Comparison of ENCODE assay signal across 27 cellular contexts in the genomic region with DNA sequence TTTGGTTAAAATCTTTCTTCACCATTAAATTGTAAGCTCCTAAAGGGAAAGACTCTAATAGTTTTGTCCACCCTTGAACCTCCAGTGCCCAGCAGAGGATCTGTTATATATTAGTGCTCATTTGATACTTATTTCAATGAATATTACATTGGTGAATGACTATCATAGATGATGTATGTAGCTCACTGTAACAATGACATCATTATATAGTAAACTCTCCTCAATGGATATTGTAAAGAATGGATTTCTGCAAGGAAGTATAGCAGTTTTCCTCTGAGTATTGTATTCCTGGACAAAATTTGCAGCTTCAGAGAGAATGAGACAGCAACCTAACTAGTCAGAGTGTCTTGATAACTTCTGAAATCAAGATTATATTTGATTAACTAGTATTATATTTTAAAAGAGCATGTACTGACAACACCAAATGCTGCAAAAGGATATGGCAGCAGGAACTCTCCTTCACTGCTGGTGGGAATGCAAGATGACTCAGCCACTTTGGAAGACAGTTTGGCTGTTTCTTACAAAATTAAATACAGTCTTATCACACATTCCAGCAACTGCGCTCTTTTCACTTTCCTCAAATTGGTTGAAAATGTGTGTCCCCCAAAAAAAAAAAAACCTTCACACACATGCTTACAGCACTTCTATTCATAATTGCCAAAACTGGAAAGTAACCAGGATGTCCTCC.
DNase-seq lines count a peak whose midpoint lies in the region; ATAC-seq, FAIRE-seq and TF ChIP-seq lines count a peak whose summit lies in the region.
"Had no signal": no experiment of that assay in that cellular context is flagged by ENCODE, and none has a peak within 500 bp of the region (broad histone marks: within the 10 kb centered on the region; RNA-seq: fewer than 3 reads in every experiment).

No MANE protein-coding gene starts in this region.

- no peak for ATAC-seq in GM19467 (IDR thresholded peaks at IDR 0.05; ENCODE audit: unreplicated experiment)
- ATAC-seq: A549; CD8-positive, alpha-beta T cell; GM12878; HCT116; Right ventricle myocardium inferior had no signal

- peak; percentile 15 for DNase-seq in Ammon's horn (ENCODE audit: low spot score)
- DNase-seq in astrocyte (ENCODE audit: low read depth): no peak
- peak; percentile 63 for DNase-seq in fibroblast of pulmonary artery (ENCODE audit: low read depth)
- DNase-seq in progenitor cell of endocrine pancreas (ENCODE audit: low spot score, unreplicated experiment): no peak
- no peak for DNase-seq in GM10266 (ENCODE audit: extremely low spot score)
- DNase-seq in immature natural killer cell: no peak
- DNase-seq in activated T-helper 1 cell treated with anti-CD3 and anti-CD28 coated beads, Interleukin-12 subunit alpha, Interleukin-12 subunit beta, Interleukin-2, Interleukin-4 antibody, amounts not matched to agents 30 ng/mL and 10 ng/mL and 1 ng/mL, durations not matched to agents 14 hours and 24 hours and 36 hours (ENCODE audit: low spot score): no peak
- DNase-seq: Caco-2; CD8-positive, alpha-beta T cell; Karpas-422; NCI-H1092; NCI-H1436; NCI-H187 treated with DMSO at 0.1 percent for 48 hours; NCI-H446 treated with DMSO at 0.1 percent for 48 hours; NCI-H526; PC-9; SJCRH30 had no signal

- H3K27ac Mint-ChIP-seq in astrocyte (ENCODE audit: unreplicated experiment): peak overlapping the region; percentile 23
- H3K27ac Mint-ChIP-seq in progenitor cell of endocrine pancreas: peak overlapping the region; percentile 17
- no peak overlapping the region for H3K27ac Mint-ChIP-seq in immature natural killer cell
- no peak overlapping the region for H3K27ac Mint-ChIP-seq in activated T-helper 1 cell treated with anti-CD3 and anti-CD28 coated beads, Interleukin-12 subunit alpha, Interleukin-12 subunit beta, Interleukin-2, Interleukin-4 antibody, amounts not matched to agents 30 ng/mL and 10 ng/mL and 1 ng/mL, durations not matched to agents 14 hours and 24 hours and 36 hours
- H3K27ac Mint-ChIP-seq: B cell; CD8-positive, alpha-beta T cell had no signal

- no peaks in the 10 kb centered on the region for H3K79me2 ChIP-seq in astrocyte (ENCODE audit: insufficient read depth, low read length)

- no peaks in the 10 kb centered on the region for H4K20me1 ChIP-seq in astrocyte (ENCODE audit: insufficient read depth, low read length)

- H3K9me3 Mint-ChIP-seq in astrocyte (ENCODE audit: unreplicated experiment): peaks cover 5% of the 10 kb centered on the region
- H3K9me3 Mint-ChIP-seq in progenitor cell of endocrine pancreas (ENCODE audit: low read depth): peaks cover 11% of the 10 kb centered on the region
- peaks cover 0 to 17% (median 3%) of the 10 kb centered on the region in 6 donors for H3K9me3 Mint-ChIP-seq in immature natural killer cell
- H3K9me3 Mint-ChIP-seq in activated T-helper 1 cell treated with anti-CD3 and anti-CD28 coated beads, Interleukin-12 subunit alpha, Interleukin-12 subunit beta, Interleukin-2, Interleukin-4 antibody, amounts not matched to agents 30 ng/mL and 10 ng/mL and 1 ng/mL, durations not matched to agents 14 hours and 24 hours and 36 hours: no peaks in the 10 kb centered on the region

- H3K4me3 Mint-ChIP-seq in astrocyte (ENCODE audit: unreplicated experiment) (no peak overlapping the region), progenitor cell of endocrine pancreas (ENCODE audit: low read depth) (no peak overlapping the region), immature natural killer cell (no peak overlapping the region)
- H3K4me3 Mint-ChIP-seq in activated T-helper 1 cell treated with anti-CD3 and anti-CD28 coated beads, Interleukin-12 subunit alpha, Interleukin-12 subunit beta, Interleukin-2, Interleukin-4 antibody, amounts not matched to agents 30 ng/mL and 10 ng/mL and 1 ng/mL, durations not matched to agents 14 hours and 24 hours and 36 hours: no peak overlapping the region
- H3K4me3 Mint-ChIP-seq: B cell; CD8-positive, alpha-beta T cell had no signal

- no peaks in the 10 kb centered on the region for H3K9me3 ChIP-seq in astrocyte (ENCODE audit: insufficient read depth, low read depth, low read length)
- H3K9me3 ChIP-seq: A549, Caco-2, SJCRH30 had no signal

- no peaks in the 10 kb centered on the region for H3K36me3 ChIP-seq in astrocyte (ENCODE audit: insufficient read depth, low read length)
- H3K36me3 ChIP-seq: SJCRH30 had no signal

- intact Hi-C loops in activated T-helper 1 cell treated with anti-CD3 and anti-CD28 coated beads, Interleukin-12 subunit alpha, Interleukin-12 subunit beta, Interleukin-2, Interleukin-4 antibody, amounts not matched to agents 30 ng/mL and 10 ng/mL and 1 ng/mL, durations not matched to agents 14 hours and 24 hours and 36 hours (cut with micrococcal nuclease): no loop called here

- H3K9ac ChIP-seq in astrocyte (ENCODE audit: low read length): no peak overlapping the region

- no peak overlapping the region for H3K4me2 ChIP-seq in astrocyte (ENCODE audit: low read length)
- H3K4me2 ChIP-seq: A549, PC-9 had no signal

- no peak overlapping the region for H2AFZ ChIP-seq in astrocyte (ENCODE audit: low read depth, low read length)
- H2AFZ ChIP-seq: PC-9 had no signal

- H3K27me3 Mint-ChIP-seq in astrocyte (ENCODE audit: low read depth, unreplicated experiment) (peaks cover 4% of the 10 kb centered on the region), progenitor cell of endocrine pancreas (no peaks in the 10 kb centered on the region), immature natural killer cell (ENCODE audit: low read depth in 3 of 3) (peaks cover 0 to 4% (median 0%) of the 10 kb centered on the region in 3 donors)
- H3K27me3 Mint-ChIP-seq in activated T-helper 1 cell treated with anti-CD3 and anti-CD28 coated beads, Interleukin-12 subunit alpha, Interleukin-12 subunit beta, Interleukin-2, Interleukin-4 antibody, amounts not matched to agents 30 ng/mL and 10 ng/mL and 1 ng/mL, durations not matched to agents 14 hours and 24 hours and 36 hours (ENCODE audit: insufficient read depth): no peaks in the 10 kb centered on the region
- H3K27me3 Mint-ChIP-seq: B cell had no signal

- no peak overlapping the region for H3K4me3 ChIP-seq in astrocyte (ENCODE audit: insufficient read depth, low read depth, low read length)
- no peak overlapping the region for H3K4me3 ChIP-seq in fibroblast of pulmonary artery (replicated peaks; ENCODE audit: low read depth, low read length)
- H3K4me3 ChIP-seq: A549, GM12878, PC-9, SJCRH30 had no signal

- peaks cover 11% of the 10 kb centered on the region for H3K4me1 Mint-ChIP-seq in astrocyte (ENCODE audit: low read depth, unreplicated experiment)
- H3K4me1 Mint-ChIP-seq in progenitor cell of endocrine pancreas (ENCODE audit: low read depth): peaks cover 23% of the 10 kb centered on the region
- H3K4me1 Mint-ChIP-seq in immature natural killer cell: no peaks in the 10 kb centered on the region
- H3K4me1 Mint-ChIP-seq in activated T-helper 1 cell treated with anti-CD3 and anti-CD28 coated beads, Interleukin-12 subunit alpha, Interleukin-12 subunit beta, Interleukin-2, Interleukin-4 antibody, amounts not matched to agents 30 ng/mL and 10 ng/mL and 1 ng/mL, durations not matched to agents 14 hours and 24 hours and 36 hours (ENCODE audit: low read depth): no peaks in the 10 kb centered on the region
- H3K4me1 Mint-ChIP-seq: B cell had no signal

- no peaks in the 10 kb centered on the region for H3K36me3 Mint-ChIP-seq in astrocyte (ENCODE audit: low read depth, unreplicated experiment)
- H3K36me3 Mint-ChIP-seq in progenitor cell of endocrine pancreas (ENCODE audit: insufficient read depth): peaks cover 3% of the 10 kb centered on the region
- no peaks in the 10 kb centered on the region for H3K36me3 Mint-ChIP-seq in immature natural killer cell
- no peaks in the 10 kb centered on the region for H3K36me3 Mint-ChIP-seq in activated T-helper 1 cell treated with anti-CD3 and anti-CD28 coated beads, Interleukin-12 subunit alpha, Interleukin-12 subunit beta, Interleukin-2, Interleukin-4 antibody, amounts not matched to agents 30 ng/mL and 10 ng/mL and 1 ng/mL, durations not matched to agents 14 hours and 24 hours and 36 hours (ENCODE audit: low read depth)
- H3K36me3 Mint-ChIP-seq: CD8-positive, alpha-beta T cell had no signal

- H3K4me1 ChIP-seq in astrocyte (ENCODE audit: insufficient read depth, low read length): no peaks in the 10 kb centered on the region
- H3K4me1 ChIP-seq: A549, Caco-2, SJCRH30 had no signal

- TF ChIP-seq CTCF in astrocyte (IDR thresholded peaks at IDR 0.05; ENCODE audit: insufficient read depth, low read depth, low read length): no peak
- TF ChIP-seq CTCF in fibroblast of pulmonary artery (IDR thresholded peaks at IDR 0.05; ENCODE audit: low read length, missing control alignments): no peak
- TF ChIP-seq CTCF in progenitor cell of endocrine pancreas (IDR thresholded peaks at IDR 0.05; ENCODE audit: unreplicated experiment): no peak
- no peak for TF ChIP-seq CTCF in GM10266 (IDR thresholded peaks at IDR 0.05; ENCODE audit: control insufficient read depth, insufficient read depth, low read depth, missing control alignments)

- H3K27me3 ChIP-seq in astrocyte (ENCODE audit: insufficient read depth, low read length): no peaks in the 10 kb centered on the region
- H3K27me3 ChIP-seq: SJCRH30 had no signal

- FAIRE-seq in astrocyte (lab: Jason Lieb, UNC): no peak
- FAIRE-seq: A549, G401.6, GM12878, H1 had no signal

- H3K27ac ChIP-seq in astrocyte (ENCODE audit: low read depth, low read length): no peak overlapping the region
- H3K27ac ChIP-seq: A549, C4-2B, HL-60, PC-9, SJCRH30 had no signal

Comparison
In these comparisons a context has a peak if more than half of its experiments do, and no peak if none do; other contexts are left out.
1. DNase-seq: peak in Ammon's horn (single experiment) and fibroblast of pulmonary artery (single experiment); none in astrocyte (single experiment), progenitor cell of endocrine pancreas (single experiment), GM10266 (single experiment), immature natural killer cell (0 of 3) and activated T-helper 1 cell treated with anti-CD3 and anti-CD28 coated beads, Interleukin-12 subunit alpha, Interleukin-12 subunit beta, Interleukin-2, Interleukin-4 antibody, amounts not matched to agents 30 ng/mL and 10 ng/mL and 1 ng/mL, durations not matched to agents 14 hours and 24 hours and 36 hours (single experiment).
2. H3K27ac Mint-ChIP-seq: peak in astrocyte (single experiment) and progenitor cell of endocrine pancreas (single experiment); none in immature natural killer cell (0 of 6) and activated T-helper 1 cell treated with anti-CD3 and anti-CD28 coated beads, Interleukin-12 subunit alpha, Interleukin-12 subunit beta, Interleukin-2, Interleukin-4 antibody, amounts not matched to agents 30 ng/mL and 10 ng/mL and 1 ng/mL, durations not matched to agents 14 hours and 24 hours and 36 hours (single experiment).